16 cellular contexts compared by ENCODE assay signal in the genomic region with DNA sequence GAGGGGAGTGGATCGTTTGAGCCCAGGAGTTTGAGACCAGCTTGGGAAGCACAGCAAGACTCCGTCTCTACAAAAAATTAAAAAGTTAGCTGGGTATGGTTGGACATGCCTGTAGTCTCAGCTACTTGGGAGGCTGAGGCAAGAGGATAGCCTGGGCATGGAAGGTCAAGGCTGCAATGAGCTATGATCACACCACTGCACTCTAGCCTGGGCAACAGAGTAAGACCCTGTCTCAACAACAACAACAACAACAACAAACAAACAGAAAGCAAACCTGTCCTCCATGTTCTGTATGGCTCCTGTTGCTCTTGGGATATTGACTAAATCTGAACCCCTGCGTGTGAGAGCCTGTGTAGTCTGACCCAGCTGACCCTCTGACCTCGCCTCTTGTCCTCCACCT.
"Had no signal": no experiment of that assay in that cellular context is flagged by ENCODE, and none has a peak within 500 bp of the region (broad histone marks: within the 10 kb centered on the region; RNA-seq: fewer than 3 reads in every experiment).

No MANE protein-coding gene starts in this region.

- H3K27ac ChIP-seq: esophagus squamous epithelium, prostate gland, right atrium auricular region, suprapubic skin, WERI-Rb-1 had no signal

- H3K9me3 ChIP-seq: prostate gland had no signal

- H3K4me3 ChIP-seq: esophagus squamous epithelium, prostate gland, right atrium auricular region, suprapubic skin had no signal

- H3K27ac Mint-ChIP-seq: stimulated activated naive CD8-positive, alpha-beta T cell treated with anti-CD3 and anti-CD28 coated beads, Interleukin-15, Interleukin-2, amounts not matched to agents 100 ng/mL and 50 ng/mL, for 24 hours had no signal

- ATAC-seq: activated T-cell treated with anti-CD3 and anti-CD28 coated beads, Interleukin-2, amount 50 U/mL, for 4 hours had no signal

- DNase-seq: activated CD4-positive, alpha-beta T cell treated with anti-CD3 and anti-CD28 coated beads, Interleukin-2, amount 50 U/mL, for 4 hours; activated naive CD4-positive, alpha-beta T cell treated with anti-CD3 and anti-CD28 coated beads, Interleukin-2, amount 50 U/mL, for 16 hours; activated T-cell treated with anti-CD3 and anti-CD28 coated beads, Interleukin-2, amount 50 U/mL, for 4 hours; cerebellar nuclear complex; cortex of kidney; effector CD4-positive, alpha-beta T cell; esophagus squamous epithelium; midbrain; stimulated activated CD4-positive, alpha-beta T cell treated with anti-CD3 and anti-CD28 coated beads, Interleukin-2, amount 100 ng/mL, for 24 hours; SW 1271; trophoblast cell; WERI-Rb-1 had no signal

- H3K4me3 Mint-ChIP-seq: activated T-cell treated with anti-CD3 and anti-CD28 coated beads, Interleukin-2, amount 50 U/mL, for 4 hours; stimulated activated naive CD8-positive, alpha-beta T cell treated with anti-CD3 and anti-CD28 coated beads, Interleukin-15, Interleukin-2, amounts not matched to agents 100 ng/mL and 50 ng/mL, for 24 hours had no signal

- H3K36me3 ChIP-seq: esophagus squamous epithelium, prostate gland, right atrium auricular region, suprapubic skin, WERI-Rb-1 had no signal

- H3K4me1 ChIP-seq: prostate gland, right atrium auricular region had no signal

- H3K27me3 ChIP-seq: esophagus squamous epithelium, right atrium auricular region, suprapubic skin had no signal
